In the genomic region with DNA sequence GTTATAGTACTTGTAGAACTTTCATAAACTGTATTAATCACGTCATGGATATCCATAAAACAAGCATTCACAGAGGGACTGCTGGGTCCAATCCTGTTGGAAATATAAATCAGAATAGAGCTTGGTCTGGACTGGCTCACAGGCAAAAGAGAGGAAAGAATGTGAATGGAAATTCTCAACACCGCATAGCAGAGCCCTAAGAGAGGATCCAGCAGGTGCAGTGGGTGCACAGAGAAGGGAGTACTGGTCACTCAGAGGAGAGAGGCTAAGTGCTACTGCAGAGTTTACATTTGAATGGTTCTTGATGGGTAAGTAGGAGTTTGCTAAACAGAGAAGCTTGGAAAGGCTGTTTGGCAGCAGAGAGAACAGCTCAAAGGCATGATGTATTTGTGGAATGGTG, we compare ENCODE assay signal across 15 cellular contexts.
DNase-seq lines count a peak whose midpoint lies in the region; ATAC-seq and TF ChIP-seq lines count a peak whose summit lies in the region.
"Had no signal": no experiment of that assay in that cellular context is flagged by ENCODE, and none has a peak within 500 bp of the region (broad histone marks: within the 10 kb centered on the region; RNA-seq: fewer than 3 reads in every experiment).

No MANE protein-coding gene starts in this region.

- no peaks in the 10 kb centered on the region for H3K9me3 Mint-ChIP-seq in CD4-positive, alpha-beta memory T cell

- H3K36me3 ChIP-seq in left ventricle myocardium inferior = no peaks in the 10 kb centered on the region
- H3K36me3 ChIP-seq in osteoblast (ENCODE audit: insufficient read depth, low read length) = no peaks in the 10 kb centered on the region
- H3K36me3 ChIP-seq in CD4-positive, alpha-beta memory T cell (ENCODE audit: insufficient read depth, low read length) = no peaks in the 10 kb centered on the region
- H3K36me3 ChIP-seq: BLaER1 treated with 17β-estradiol and CSF1 and Interleukin-3, amounts not matched to agents 10 nM and 100 nM had no signal

- H3K27me3 Mint-ChIP-seq in CD4-positive, alpha-beta memory T cell = peaks cover 0 to 5% of the 10 kb centered on the region in 2 donors

- POLR2A ChIA-PET in CD4-positive, alpha-beta memory T cell (lab: Charles Lee; ENCODE audit: partially characterized antibody) = no interaction called here

- H3K79me2 ChIP-seq in osteoblast (ENCODE audit: insufficient read depth, low read length) = no peaks in the 10 kb centered on the region

- H3K4me3 ChIP-seq in left ventricle myocardium inferior (no peak overlapping the region), right cardiac atrium (ENCODE audit: low read length) (no peak overlapping the region), osteoblast (ENCODE audit: insufficient read depth, low read length) (no peak overlapping the region)
- no peak overlapping the region for H3K4me3 ChIP-seq in CD4-positive, alpha-beta memory T cell (ENCODE audit: low read length in 2 of 2)
- H3K4me3 ChIP-seq: BLaER1 treated with 17β-estradiol and CSF1 and Interleukin-3, amounts not matched to agents 10 nM and 100 nM had no signal

- H2AFZ ChIP-seq in osteoblast (ENCODE audit: low read length) = no peak overlapping the region

- DNase-seq in left ventricle myocardium inferior = no peak
- no peak for DNase-seq in left cardiac atrium
- DNase-seq in right cardiac atrium = no peak
- DNase-seq in osteoblast (ENCODE audit: insufficient read length, low spot score, missing footprints) = peak; percentile 21
- no peak for DNase-seq in CD4-positive, alpha-beta memory T cell
- DNase-seq: CD8-positive, alpha-beta memory T cell; DMS53; MM.1S; NCI-H1092; NCI-H1436 treated with DMSO at 0.1 percent for 48 hours; NCI-H2081 treated with DMSO at 0.1 percent for 48 hours; NCI-H524 had no signal

- intact Hi-C loops in left ventricle myocardium inferior (cut with micrococcal nuclease) = loop anchor here (10.0 kb wide), 1 partner anchor 150 kb away; no protein-coding TSS in a partner anchor
- intact Hi-C loops in left cardiac atrium (cut with DNase I) = loop anchor here in 1 of 2 donors (5.0 to 10.0 kb wide), 3 partner anchors 108 to 320 kb away; no protein-coding TSS in a partner anchor
- intact Hi-C loops in right cardiac atrium (cut with DNase I) = loop anchor here in 3 of 4 donors (5.0 to 10.0 kb wide), 3 partner anchors 127 to 150 kb away; no protein-coding TSS in a partner anchor
- intact Hi-C loops in CD4-positive, alpha-beta memory T cell (cut with micrococcal nuclease) = no loop called here

- H3K4me2 ChIP-seq in osteoblast (ENCODE audit: insufficient read depth, low read length) = no peak overlapping the region

- H3K27ac Mint-ChIP-seq in CD4-positive, alpha-beta memory T cell = no peak overlapping the region
- H3K27ac Mint-ChIP-seq: CD8-positive, alpha-beta memory T cell had no signal

- H3K4me1 Mint-ChIP-seq in CD4-positive, alpha-beta memory T cell = peaks cover 0 to 2% (median 0%) of the 10 kb centered on the region in 4 donors
- H3K4me1 Mint-ChIP-seq: CD8-positive, alpha-beta memory T cell had no signal

- peaks cover 17% of the 10 kb centered on the region for H3K4me1 ChIP-seq in left ventricle myocardium inferior
- H3K4me1 ChIP-seq in right cardiac atrium (ENCODE audit: control insufficient read depth, insufficient read depth, low read length) = no peaks in the 10 kb centered on the region
- H3K4me1 ChIP-seq in osteoblast (ENCODE audit: insufficient read depth, low read length) = no peaks in the 10 kb centered on the region
- H3K4me1 ChIP-seq in CD4-positive, alpha-beta memory T cell (ENCODE audit: insufficient read depth, low read length) = no peaks in the 10 kb centered on the region

- H3K4me3 Mint-ChIP-seq in CD4-positive, alpha-beta memory T cell = no peak overlapping the region
- H3K4me3 Mint-ChIP-seq: CD8-positive, alpha-beta memory T cell had no signal

- WGBS in right cardiac atrium = 59% methylated on average over 2 of the region's 2 CpGs

- H3K9me3 ChIP-seq in left ventricle myocardium inferior (replicated peaks) (no peaks in the 10 kb centered on the region), right cardiac atrium (ENCODE audit: control insufficient read depth, low read length) (no peaks in the 10 kb centered on the region), osteoblast (ENCODE audit: low read depth, low read length) (no peaks in the 10 kb centered on the region)
- no peaks in the 10 kb centered on the region for H3K9me3 ChIP-seq in CD4-positive, alpha-beta memory T cell (ENCODE audit: control insufficient read depth in 1 of 2, low read length in 2 of 2)
- H3K9me3 ChIP-seq: BLaER1 treated with 17β-estradiol and CSF1 and Interleukin-3, amounts not matched to agents 10 nM and 100 nM had no signal

- H3K27ac ChIP-seq in left ventricle myocardium inferior (replicated peaks) = peak overlapping the region; percentile 91
- peak overlapping the region; percentile 48 for H3K27ac ChIP-seq in right cardiac atrium (ENCODE audit: low read length)
- no peak overlapping the region for H3K27ac ChIP-seq in osteoblast (ENCODE audit: low read depth, low read length)
- H3K27ac ChIP-seq in CD4-positive, alpha-beta memory T cell (ENCODE audit: low read depth, low read length) = no peak overlapping the region
- H3K27ac ChIP-seq: BLaER1 treated with 17β-estradiol and CSF1 and Interleukin-3, amounts not matched to agents 10 nM and 100 nM had no signal

- CTCF ChIA-PET in CD4-positive, alpha-beta memory T cell (lab: Charles Lee; ENCODE audit: partially characterized antibody) = interaction anchor here (1.8 kb wide), 1 partner anchor 12 kb away, joined by 4 read pairs; no protein-coding TSS in a partner anchor

- H3K27me3 ChIP-seq in left ventricle myocardium inferior (ENCODE audit: low read depth) (no peaks in the 10 kb centered on the region), right cardiac atrium (ENCODE audit: control insufficient read depth, insufficient read depth) (no peaks in the 10 kb centered on the region), osteoblast (ENCODE audit: insufficient read depth, low read length) (no peaks in the 10 kb centered on the region)
- H3K27me3 ChIP-seq in CD4-positive, alpha-beta memory T cell (ENCODE audit: insufficient read depth, low read length) = no peaks in the 10 kb centered on the region
- H3K27me3 ChIP-seq: BLaER1 treated with 17β-estradiol and CSF1 and Interleukin-3, amounts not matched to agents 10 nM and 100 nM had no signal

- no peaks in the 10 kb centered on the region for H3K36me3 Mint-ChIP-seq in CD4-positive, alpha-beta memory T cell
- H3K36me3 Mint-ChIP-seq: CD8-positive, alpha-beta memory T cell had no signal

- no peaks in the 10 kb centered on the region for H4K20me1 ChIP-seq in osteoblast (ENCODE audit: insufficient read depth, low read length)
- H4K20me1 ChIP-seq: BLaER1 treated with 17β-estradiol and CSF1 and Interleukin-3, amounts not matched to agents 10 nM and 100 nM had no signal

- no peak for ATAC-seq in left cardiac atrium
- no peak for ATAC-seq in right cardiac atrium
- no peak for ATAC-seq in GM21367 (IDR thresholded peaks at IDR 0.05; ENCODE audit: unreplicated experiment)
- no peak for ATAC-seq in HG03025 (IDR thresholded peaks at IDR 0.05; ENCODE audit: low FRiP score, unreplicated experiment)

- TF ChIP-seq CTCF in left ventricle myocardium inferior (IDR thresholded peaks at IDR 0.05; ENCODE audit: borderline replicate concordance) = no peak
- no peak for TF ChIP-seq CTCF in osteoblast (IDR thresholded peaks at IDR 0.05; ENCODE audit: extremely low read depth, low read depth, low read length)

Comparison
In these comparisons a context has a peak if more than half of its experiments do, and no peak if none do; other contexts are left out.
1. H3K27ac ChIP-seq: peak in left ventricle myocardium inferior (single experiment) and right cardiac atrium (single experiment); none in osteoblast (single experiment) and CD4-positive, alpha-beta memory T cell (single experiment).